In genomic region chr11:17985517-17985916, GRCh38 we compare ENCODE assay signal across 10 cellular contexts. TPM values are rescaled to one million over a fixed set of nuclear protein-coding genes. Genes with fewer than 3 reads are reported as not detected.
A peak's percentile ranks its signal among the peaks of the same experiment; 100 is the strongest.
DNase-seq lines count a peak whose midpoint lies in the region; ATAC-seq and TF ChIP-seq lines count a peak whose summit lies in the region.
"Had no signal": no experiment of that assay in that cellular context is flagged by ENCODE, and none has a peak within 500 bp of the region (broad histone marks: within the 10 kb centered on the region; RNA-seq: fewer than 3 reads in every experiment).

No MANE protein-coding gene starts in this region.

- no peak overlapping the region for H3K27ac Mint-ChIP-seq in activated naive CD8-positive, alpha-beta T cell treated with anti-CD3 and anti-CD28 coated beads, Interleukin-2, amount 50 U/mL, for 24 hours
- H3K27ac Mint-ChIP-seq: T-helper 17 cell had no signal

- H3K9me3 ChIP-seq in mesenchymal stem cell (ENCODE audit: control insufficient read depth, low read length) (no peaks in the 10 kb centered on the region), WERI-Rb-1 (ENCODE audit: severe bottlenecking) (no peaks in the 10 kb centered on the region)

- no peak overlapping the region for H2BK120ac ChIP-seq in mesenchymal stem cell (ENCODE audit: low read depth, low read length)

- no peaks in the 10 kb centered on the region for H3K79me1 ChIP-seq in mesenchymal stem cell (replicated peaks; ENCODE audit: low read length, poor library complexity, severe bottlenecking)

- H3K27me3 ChIP-seq in mesenchymal stem cell (ENCODE audit: control insufficient read depth in 1 of 2, insufficient read depth in 1 of 2, low read length in 2 of 2) (no peaks in the 10 kb centered on the region), WERI-Rb-1 (ENCODE audit: insufficient read depth, low read depth, severe bottlenecking) (no peaks in the 10 kb centered on the region)

- no peak overlapping the region for H3K4me3 Mint-ChIP-seq in activated naive CD8-positive, alpha-beta T cell treated with anti-CD3 and anti-CD28 coated beads, Interleukin-2, amount 50 U/mL, for 24 hours
- H3K4me3 Mint-ChIP-seq: T-helper 17 cell had no signal

- peaks cover 7% of the 10 kb centered on the region for H3K9me3 Mint-ChIP-seq in activated naive CD8-positive, alpha-beta T cell treated with anti-CD3 and anti-CD28 coated beads, Interleukin-2, amount 50 U/mL, for 24 hours

- no peak overlapping the region for H3K4me3 ChIP-seq in mesenchymal stem cell (ENCODE audit: insufficient read depth in 1 of 2, low read depth in 1 of 2, low read length in 2 of 2)
- no peak overlapping the region for H3K4me3 ChIP-seq in WERI-Rb-1 (ENCODE audit: low read depth, low read length)
- H3K4me3 ChIP-seq: GM12878 had no signal

- 100% methylated on average over 1 of the region's 1 CpG for WGBS in mesenchymal stem cell

- H3K9ac ChIP-seq in mesenchymal stem cell (ENCODE audit: low read length): peak overlapping the region; percentile 54

- H3K36me3 ChIP-seq in mesenchymal stem cell (ENCODE audit: control insufficient read depth in 1 of 2, insufficient read depth in 2 of 2, low read depth in 1 of 2, low read length in 2 of 2): peaks cover 0 to 16% of the 10 kb centered on the region in 2 experiments
- peaks cover 79% of the 10 kb centered on the region for H3K36me3 ChIP-seq in WERI-Rb-1

- no peak overlapping the region for H4K8ac ChIP-seq in mesenchymal stem cell (ENCODE audit: low read length)

- no peak for ATAC-seq in GM18498 (IDR thresholded peaks at IDR 0.05; ENCODE audit: unreplicated experiment)
- no peak for ATAC-seq in activated naive CD8-positive, alpha-beta T cell treated with anti-CD3 and anti-CD28 coated beads, Interleukin-2, amount 50 U/mL, for 24 hours
- ATAC-seq: GM12878, T-helper 17 cell had no signal

- no peak overlapping the region for H2BK12ac ChIP-seq in mesenchymal stem cell (ENCODE audit: low read length in 2 of 2)

- DNase-seq in AG20443 (ENCODE audit: low spot score) (peak; percentile 21), NCI-H2196 treated with DMSO at 0.1 percent for 48 hours (lab: John Stamatoyannopoulos, UW; ENCODE audit: unreplicated experiment) (peak; percentile 58), dermis microvascular lymphatic vessel endothelial cell (ENCODE audit: low read depth in 2 of 2) (peak; percentile 37 to 72), mesenchymal stem cell (no peak), posterior cingulate gyrus (no peak), WERI-Rb-1 (no peak)
- no peak for DNase-seq in activated naive CD8-positive, alpha-beta T cell treated with anti-CD3 and anti-CD28 coated beads, Interleukin-2, amount 50 U/mL, for 24 hours
- DNase-seq: T-helper 17 cell had no signal

- no peak overlapping the region for H3K4me2 ChIP-seq in mesenchymal stem cell (ENCODE audit: low read length, poor library complexity, severe bottlenecking)

- H3K23ac ChIP-seq in mesenchymal stem cell (ENCODE audit: low read length in 2 of 2): no peak overlapping the region

- no peak overlapping the region for H2AK5ac ChIP-seq in mesenchymal stem cell (ENCODE audit: low read length, severe bottlenecking)

- intact Hi-C loops in posterior cingulate gyrus (cut with DNase I): no loop called here

- H3K36me3 Mint-ChIP-seq in activated naive CD8-positive, alpha-beta T cell treated with anti-CD3 and anti-CD28 coated beads, Interleukin-2, amount 50 U/mL, for 24 hours (ENCODE audit: low read depth): peaks cover 41% of the 10 kb centered on the region

- no peaks in the 10 kb centered on the region for H3K4me1 ChIP-seq in mesenchymal stem cell (ENCODE audit: control insufficient read depth, insufficient read depth, low read depth, low read length)

- no peaks in the 10 kb centered on the region for H3K4me1 Mint-ChIP-seq in activated naive CD8-positive, alpha-beta T cell treated with anti-CD3 and anti-CD28 coated beads, Interleukin-2, amount 50 U/mL, for 24 hours

- no peak overlapping the region for H3K27ac ChIP-seq in mesenchymal stem cell (ENCODE audit: low read length, poor library complexity, severe bottlenecking)
- no peak overlapping the region for H3K27ac ChIP-seq in WERI-Rb-1

- H2BK15ac ChIP-seq in mesenchymal stem cell (ENCODE audit: low read depth, poor library complexity, severe bottlenecking): no peak overlapping the region

- no peak overlapping the region for H3K18ac ChIP-seq in mesenchymal stem cell (ENCODE audit: low read depth in 1 of 2, low read length in 2 of 2)

- no peak overlapping the region for H3K14ac ChIP-seq in mesenchymal stem cell (ENCODE audit: low read length in 2 of 2)

- no peak overlapping the region for H3K4ac ChIP-seq in mesenchymal stem cell (ENCODE audit: low read depth in 1 of 2, low read length in 2 of 2)

- no peaks in the 10 kb centered on the region for H3K27me3 Mint-ChIP-seq in activated naive CD8-positive, alpha-beta T cell treated with anti-CD3 and anti-CD28 coated beads, Interleukin-2, amount 50 U/mL, for 24 hours
- H3K27me3 Mint-ChIP-seq: T-helper 17 cell had no signal

- H2BK5ac ChIP-seq in mesenchymal stem cell (ENCODE audit: low read depth, low read length, poor library complexity, severe bottlenecking): no peak overlapping the region

- no peak for TF ChIP-seq CTCF in WERI-Rb-1 (IDR thresholded peaks at IDR 0.05; ENCODE audit: low read depth, low read length)

- H2AFZ ChIP-seq in mesenchymal stem cell (ENCODE audit: low read depth, low read length): no peak overlapping the region

- no peak overlapping the region for H4K91ac ChIP-seq in mesenchymal stem cell (ENCODE audit: low read length)

RNA-seq across cellular contexts. Expression of gene SERGEF, which starts 27.3 kb away (rescaled TPM):
- 16.2 and 18.7 TPM in 2 replicates for total RNA-seq in dermis microvascular lymphatic vessel endothelial cell
- polyA plus RNA-seq in mesenchymal stem cell (2013, experiment 1 of 2): 22.3 TPM
- 22.9 TPM for polyA plus RNA-seq in mesenchymal stem cell (2013, experiment 2 of 2)

Comparison
In these comparisons a context has a peak if more than half of its experiments do, and no peak if none do; other contexts are left out.
1. DNase-seq: peak in AG20443 (single experiment), NCI-H2196 treated with DMSO at 0.1 percent for 48 hours (single experiment) and dermis microvascular lymphatic vessel endothelial cell (2 of 2); none in mesenchymal stem cell (single experiment), posterior cingulate gyrus (0 of 10), WERI-Rb-1 (single experiment) and activated naive CD8-positive, alpha-beta T cell treated with anti-CD3 and anti-CD28 coated beads, Interleukin-2, amount 50 U/mL, for 24 hours (single experiment).